18 cellular contexts compared by ENCODE assay signal in the genomic region with DNA sequence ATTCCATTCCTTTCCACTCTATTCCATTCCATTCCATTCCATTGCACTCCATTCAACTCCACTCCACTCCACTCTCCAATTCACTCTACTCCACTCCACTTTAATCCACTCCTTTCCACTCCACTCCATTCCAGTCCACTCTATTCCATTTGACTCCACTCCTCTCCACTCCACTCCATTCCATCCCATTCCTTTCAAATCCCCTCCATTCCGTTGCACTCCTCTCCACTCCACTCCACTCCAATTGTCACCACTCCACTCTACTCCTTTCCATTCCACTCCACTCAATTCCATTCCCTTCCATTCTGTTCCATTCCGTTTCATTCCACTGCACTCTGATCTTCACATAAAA.
"Had no signal": no experiment of that assay in that cellular context is flagged by ENCODE, and none has a peak within 500 bp of the region (broad histone marks: within the 10 kb centered on the region; RNA-seq: fewer than 3 reads in every experiment).

No MANE protein-coding gene starts in this region.

- H3K9ac ChIP-seq: SK-N-SH had no signal

- H3K9me3 ChIP-seq: thyroid gland had no signal

- H3K27me3 ChIP-seq: adrenal gland, body of pancreas, esophagus squamous epithelium, ovary, stomach, thyroid gland had no signal

- H3K27ac Mint-ChIP-seq: activated B cell treated with CpG ODN at 0.5 μM for 24 hours; activated CD4-positive, alpha-beta T cell treated with anti-CD3 and anti-CD28 coated beads, Interleukin-2, amount 10 ng/mL, durations not matched to agents 7 days and 5 days; activated T-helper 2 cell treated with anti-CD3 and anti-CD28 coated beads, Interferon-gamma antibody, Interleukin-2, Interleukin-4, amounts not matched to agents 10 μg/mL and 5 μg/mL and 100 μg/mL, durations not matched to agents 14 hours and 24 hours and 36 hours; dendritic cell treated with granulocyte-macrophage colony-stimulating factor and Interleukin-4, amounts not matched to agents 40 ng/mL and 50 ng/mL, for 4 days; T-helper 1 cell treated with Interleukin-12 subunit alpha and Interleukin-12 subunit beta and Interleukin-4 antibody, amounts not matched to agents 30 μg/mL and 1 μg/mL, for 36 hours had no signal

- H3K4me1 ChIP-seq: adrenal gland, body of pancreas, esophagus squamous epithelium, stomach, thyroid gland had no signal

- H3K27me3 Mint-ChIP-seq: activated B cell treated with CpG ODN at 0.5 μM for 24 hours; activated CD4-positive, alpha-beta T cell treated with anti-CD3 and anti-CD28 coated beads, Interleukin-2, amount 10 ng/mL, durations not matched to agents 7 days and 5 days; central memory CD8-positive, alpha-beta T cell; dendritic cell treated with granulocyte-macrophage colony-stimulating factor and Interleukin-4, amounts not matched to agents 40 ng/mL and 50 ng/mL, for 4 days had no signal

- H3K4me1 Mint-ChIP-seq: activated B cell treated with CpG ODN at 0.5 μM for 24 hours; activated CD4-positive, alpha-beta T cell treated with anti-CD3 and anti-CD28 coated beads, Interleukin-2, amount 10 ng/mL, durations not matched to agents 7 days and 5 days; central memory CD8-positive, alpha-beta T cell; neural crest cell had no signal

- H3K36me3 ChIP-seq: adrenal gland, esophagus squamous epithelium, ovary, stomach, thyroid gland had no signal

- H3K4me3 ChIP-seq: adrenal gland, body of pancreas, esophagus squamous epithelium, ovary, stomach, thyroid gland had no signal

- ATAC-seq: body of pancreas had no signal

- H3K27ac ChIP-seq: adrenal gland, body of pancreas, esophagus squamous epithelium, ovary, stomach, thyroid gland had no signal

- H3K4me3 Mint-ChIP-seq: activated B cell treated with CpG ODN at 0.5 μM for 24 hours; activated CD4-positive, alpha-beta T cell treated with anti-CD3 and anti-CD28 coated beads, Interleukin-2, amount 10 ng/mL, durations not matched to agents 7 days and 5 days; central memory CD8-positive, alpha-beta T cell; dendritic cell treated with granulocyte-macrophage colony-stimulating factor and Interleukin-4, amounts not matched to agents 40 ng/mL and 50 ng/mL, for 4 days; neural crest cell; T-helper 1 cell treated with Interleukin-12 subunit alpha and Interleukin-12 subunit beta and Interleukin-4 antibody, amounts not matched to agents 30 μg/mL and 1 μg/mL, for 36 hours had no signal

- DNase-seq: activated B cell treated with CpG ODN at 0.5 μM for 24 hours; activated CD4-positive, alpha-beta T cell treated with anti-CD3 and anti-CD28 coated beads, Interleukin-2, amount 10 ng/mL, durations not matched to agents 7 days and 5 days; activated CD8-positive, alpha-beta memory T cell treated with anti-CD3 and anti-CD28 coated beads for 24 hours; activated naive CD4-positive, alpha-beta T cell treated with anti-CD3 and anti-CD28 coated beads, Interleukin-2, amount 50 U/mL, for 16 hours; adrenal gland; body of pancreas; esophagus squamous epithelium; foreskin fibroblast; ovary; SK-N-SH; stimulated activated CD4-positive, alpha-beta T cell treated with anti-CD3 and anti-CD28 coated beads, Interleukin-4, amount 100 ng/mL, for 1 hour; stomach; thyroid gland had no signal
